ENCODE assay signal across 12 cellular contexts in the genomic region with DNA sequence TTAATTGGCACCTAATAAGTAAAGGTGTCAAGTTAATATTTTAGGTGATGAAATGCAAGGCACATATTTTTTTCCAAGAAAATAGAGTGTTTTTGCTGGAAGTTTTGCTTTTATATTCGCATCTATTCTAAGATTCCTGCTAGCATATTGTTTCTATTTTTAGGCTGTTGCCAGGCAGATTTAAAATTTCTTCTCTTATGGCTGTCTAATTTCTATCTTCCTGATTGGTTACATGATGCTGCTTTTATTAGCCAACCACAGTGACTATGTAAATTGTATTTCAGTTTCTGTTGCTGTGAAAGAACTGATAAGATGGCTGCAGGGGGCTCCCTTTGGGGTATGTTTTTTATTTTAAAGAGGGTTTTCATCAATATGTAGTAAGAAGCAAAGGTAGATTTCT. TPM values are rescaled to one million over a fixed set of nuclear protein-coding genes. Genes with fewer than 3 reads are reported as not detected.
DNase-seq lines count a peak whose midpoint lies in the region; ATAC-seq and TF ChIP-seq lines count a peak whose summit lies in the region.
"Had no signal": no experiment of that assay in that cellular context is flagged by ENCODE, and none has a peak within 500 bp of the region (broad histone marks: within the 10 kb centered on the region; RNA-seq: fewer than 3 reads in every experiment).

No MANE protein-coding gene starts in this region.

- POLR2A ChIA-PET in MCF 10A (lab: Yijun Ruan, JAX) = interaction anchor here (0.9 kb wide), 1 partner anchor 8 kb away, joined by 4 read pairs; no protein-coding TSS in a partner anchor

- H3K27me3 Mint-ChIP-seq in CD4-positive, CD25-positive, alpha-beta regulatory T cell = no peaks in the 10 kb centered on the region
- H3K27me3 Mint-ChIP-seq in CD14-positive monocyte (ENCODE audit: low read depth in 3 of 3) (no peaks in the 10 kb centered on the region), MCF 10A (ENCODE audit: insufficient read depth, unreplicated experiment) (no peaks in the 10 kb centered on the region)

- H3K27ac Mint-ChIP-seq in CD4-positive, CD25-positive, alpha-beta regulatory T cell = peak overlapping the region in 2 of 3 donors; percentile 25 to 87
- peak overlapping the region in 2 of 7 donors; percentile 54 for H3K27ac Mint-ChIP-seq in CD14-positive monocyte
- no peak overlapping the region for H3K27ac Mint-ChIP-seq in MCF 10A (ENCODE audit: low read depth, unreplicated experiment)
- H3K27ac Mint-ChIP-seq: nephron progenitor cell had no signal

- BruUV-seq in MCF 10A (replicated peaks; lab: Mats Ljungman, UMichigan) = no TSS peak

- peak overlapping the region; percentile 2 for H3K4me3 ChIP-seq in CD4-positive, CD25-positive, alpha-beta regulatory T cell (ENCODE audit: low read depth, low read length)
- peak overlapping the region; percentile 33 for H3K4me3 ChIP-seq in adipocyte (ENCODE audit: low read length)

- peaks cover 0 to 9% (median 3%) of the 10 kb centered on the region in 7 donors for H3K9me3 Mint-ChIP-seq in CD4-positive, CD25-positive, alpha-beta regulatory T cell
- H3K9me3 Mint-ChIP-seq in CD14-positive monocyte (peaks cover 0 to 9% (median 3%) of the 10 kb centered on the region in 7 donors), MCF 10A (ENCODE audit: unreplicated experiment) (no peaks in the 10 kb centered on the region)

- H3K27ac ChIP-seq in CD4-positive, CD25-positive, alpha-beta regulatory T cell (ENCODE audit: insufficient read depth, low read length, poor library complexity, severe bottlenecking) = no peak overlapping the region

- peak; percentile 40 to 49 for ATAC-seq in CD4-positive, CD25-positive, alpha-beta regulatory T cell (ENCODE audit: low read depth in 2 of 2)

- peaks cover 13% of the 10 kb centered on the region for H3K36me3 Mint-ChIP-seq in CD4-positive, CD25-positive, alpha-beta regulatory T cell
- peaks cover 9 to 13% of the 10 kb centered on the region in 2 donors for H3K36me3 Mint-ChIP-seq in CD14-positive monocyte
- no peaks in the 10 kb centered on the region for H3K36me3 Mint-ChIP-seq in MCF 10A (ENCODE audit: insufficient read depth, unreplicated experiment)

- H3K9ac ChIP-seq in adipocyte (ENCODE audit: low read length) = no peak overlapping the region

- CTCF ChIA-PET in MCF 10A (lab: Yijun Ruan, JAX) = interaction anchor here (1.1 kb wide), 1 partner anchor 43 kb away, joined by 3 read pairs; a partner anchor contains a TSS

- peaks cover 45 to 83% (median 61%) of the 10 kb centered on the region in 4 donors for H3K4me1 Mint-ChIP-seq in CD4-positive, CD25-positive, alpha-beta regulatory T cell
- H3K4me1 Mint-ChIP-seq in CD14-positive monocyte (peaks cover 23% of the 10 kb centered on the region), MCF 10A (ENCODE audit: insufficient read depth, unreplicated experiment) (peaks cover 9% of the 10 kb centered on the region)

- peak overlapping the region; percentile 48 to 85 (median 71) for H3K4me3 Mint-ChIP-seq in CD4-positive, CD25-positive, alpha-beta regulatory T cell
- H3K4me3 Mint-ChIP-seq in CD14-positive monocyte (no peak overlapping the region), MCF 10A (ENCODE audit: unreplicated experiment) (no peak overlapping the region)
- H3K4me3 Mint-ChIP-seq: nephron progenitor cell had no signal

- no peaks in the 10 kb centered on the region for H3K27me3 ChIP-seq in CD4-positive, CD25-positive, alpha-beta regulatory T cell (ENCODE audit: control insufficient read depth, insufficient read depth, low read length)
- H3K27me3 ChIP-seq in adipocyte (replicated peaks; ENCODE audit: control insufficient read depth, insufficient read depth, low read length) = no peaks in the 10 kb centered on the region

- intact Hi-C loops in CD14-positive monocyte (cut with micrococcal nuclease) (no loop called here), MCF 10A (cut with micrococcal nuclease) (loop anchor here (10.0 kb wide), 1 partner anchor 367 kb away; a partner anchor contains a TSS)

- DNase-seq in CD4-positive, CD25-positive, alpha-beta regulatory T cell = no peak
- DNase-seq in HT1080 (ENCODE audit: low read depth) = peak; percentile 2
- peak; percentile 54 for DNase-seq in adipocyte (ENCODE audit: low read depth)
- DNase-seq in iris pigment epithelial cell (ENCODE audit: low read depth) = peak; percentile 63
- DNase-seq in CD14-positive monocyte (ENCODE audit: low spot score) = no peak
- no peak for DNase-seq in NCI-H146 (lab: John Stamatoyannopoulos, UW)
- no peak for DNase-seq in MCF 10A (ENCODE audit: unreplicated experiment)
- no peak for DNase-seq in NCI-H2171 (lab: John Stamatoyannopoulos, UW)
- DNase-seq: activated CD4-positive, CD25-positive, alpha-beta regulatory T cell; effector memory CD4-positive, alpha-beta T cell; NCI-H187; nephron progenitor cell had no signal

- H3K4me1 ChIP-seq in CD4-positive, CD25-positive, alpha-beta regulatory T cell (ENCODE audit: control insufficient read depth, insufficient read depth, low read length, poor library complexity, severe bottlenecking) = peaks cover 37% of the 10 kb centered on the region
- peaks cover 27% of the 10 kb centered on the region for H3K4me1 ChIP-seq in adipocyte (ENCODE audit: control insufficient read depth, insufficient read depth, low read length)

- H3K36me3 ChIP-seq in CD4-positive, CD25-positive, alpha-beta regulatory T cell (ENCODE audit: control insufficient read depth, insufficient read depth, low read length) = peaks cover 7% of the 10 kb centered on the region
- H3K36me3 ChIP-seq in adipocyte (ENCODE audit: control insufficient read depth, insufficient read depth, low read length, severe bottlenecking) = no peaks in the 10 kb centered on the region

- no peaks in the 10 kb centered on the region for H3K9me3 ChIP-seq in CD4-positive, CD25-positive, alpha-beta regulatory T cell (ENCODE audit: control insufficient read depth in 2 of 2, low read length in 2 of 2)
- peaks cover 4% of the 10 kb centered on the region for H3K9me3 ChIP-seq in adipocyte (ENCODE audit: control insufficient read depth, low read length)

- TF ChIP-seq CTCF in CD14-positive monocyte (IDR thresholded peaks at IDR 0.05) = no peak
- no peak for TF ChIP-seq CTCF in MCF 10A (IDR thresholded peaks at IDR 0.05; ENCODE audit: unreplicated experiment)

RNA-seq across cellular contexts. Expression of a gene that starts 42.7 kb away (rescaled TPM):
- total RNA-seq in CD4-positive, CD25-positive, alpha-beta regulatory T cell = 175 TPM
- polyA plus RNA-seq in CD4-positive, CD25-positive, alpha-beta regulatory T cell = 100 to 1,000 TPM in 2 of 4 donors, 10 to 100 TPM in 2; 83.9 to 116 (median 95.0) TPM
- 9.7 and 13.3 TPM in 2 replicates for total RNA-seq in HT1080 (2014; rRNA removed; shearing (Covaris generic))
- 7.0 and 9.2 TPM in 2 replicates for polyA plus RNA-seq in HT1080 (2015; cell fraction: cytosol; rRNA removed)
- polyA plus RNA-seq in HT1080 (2015; cell fraction: nucleus; rRNA removed) = 19.5 and 23.0 TPM in 2 replicates
- polyA plus RNA-seq in CD14-positive monocyte = 10 to 100 TPM; 19.2 to 51.7 TPM
- total RNA-seq in MCF 10A (2022) = 29.4 and 33.1 TPM in 2 replicates

Comparison
In these comparisons a context has a peak if more than half of its experiments do, and no peak if none do; other contexts are left out.
1. DNase-seq: peak in HT1080 (single experiment), adipocyte (single experiment) and iris pigment epithelial cell (single experiment); none in CD4-positive, CD25-positive, alpha-beta regulatory T cell (0 of 3), CD14-positive monocyte (single experiment), NCI-H146 (single experiment), MCF 10A (single experiment) and NCI-H2171 (single experiment).
2. H3K4me3 Mint-ChIP-seq: peak in CD4-positive, CD25-positive, alpha-beta regulatory T cell (4 of 4); none in CD14-positive monocyte (0 of 2) and MCF 10A (single experiment).